15 cellular contexts compared by ENCODE assay signal in genomic region chr9:87698069-87698809, GRCh38.
"Had no signal": no experiment of that assay in that cellular context is flagged by ENCODE, and none has a peak within 500 bp of the region (broad histone marks: within the 10 kb centered on the region; RNA-seq: fewer than 3 reads in every experiment).

No MANE protein-coding gene starts in this region.

- H3K27me3 Mint-ChIP-seq: dendritic cell treated with granulocyte-macrophage colony-stimulating factor and Interleukin-4, amounts not matched to agents 40 ng/mL and 50 ng/mL, for 4 days; memory B cell had no signal

- ATAC-seq: effector memory CD8-positive, alpha-beta T cell; gastroesophageal sphincter; naive thymus-derived CD4-positive, alpha-beta T cell had no signal

- H3K9me3 Mint-ChIP-seq: central memory CD8-positive, alpha-beta T cell; dendritic cell treated with granulocyte-macrophage colony-stimulating factor and Interleukin-4, amounts not matched to agents 40 ng/mL and 50 ng/mL, for 4 days had no signal

- H3K27me3 ChIP-seq: esophagus squamous epithelium, gastroesophageal sphincter had no signal

- H3K4me3 ChIP-seq: esophagus squamous epithelium, gastroesophageal sphincter, left ventricle myocardium inferior, smooth muscle cell had no signal

- H3K4me1 ChIP-seq: esophagus squamous epithelium, gastroesophageal sphincter, left ventricle myocardium inferior had no signal

- H3K4me1 Mint-ChIP-seq: central memory CD8-positive, alpha-beta T cell; memory B cell had no signal

- H3K36me3 Mint-ChIP-seq: memory B cell had no signal

- H3K4me3 Mint-ChIP-seq: central memory CD8-positive, alpha-beta T cell; dendritic cell treated with granulocyte-macrophage colony-stimulating factor and Interleukin-4, amounts not matched to agents 40 ng/mL and 50 ng/mL, for 4 days; effector memory CD8-positive, alpha-beta T cell; memory B cell; naive thymus-derived CD4-positive, alpha-beta T cell had no signal

- H3K27ac Mint-ChIP-seq: dendritic cell treated with granulocyte-macrophage colony-stimulating factor and Interleukin-4, amounts not matched to agents 40 ng/mL and 50 ng/mL, for 4 days; effector memory CD8-positive, alpha-beta T cell; memory B cell; naive thymus-derived CD4-positive, alpha-beta T cell had no signal

- H3K4me2 ChIP-seq: smooth muscle cell had no signal

- H3K9me3 ChIP-seq: esophagus squamous epithelium, gastroesophageal sphincter had no signal

- DNase-seq: effector memory CD8-positive, alpha-beta T cell; esophagus squamous epithelium; foreskin fibroblast; glutamatergic neuron; islet precursor cell; left ventricle myocardium inferior; naive thymus-derived CD4-positive, alpha-beta T cell; posterior cingulate gyrus; stimulated activated CD4-positive, alpha-beta T cell treated with anti-CD3 and anti-CD28 coated beads, Interleukin-2, amount 100 ng/mL, for 48 hours; stimulated activated naive CD4-positive, alpha-beta T cell treated with Interleukin-2 at 50 U/mL for 16 hours had no signal

- H3K27ac ChIP-seq: esophagus squamous epithelium, gastroesophageal sphincter, left ventricle myocardium inferior had no signal
